Comparison of ENCODE assay signal across 1 cellular context in genomic region chr2:226583715-226584114, GRCh38.
TF ChIP-seq lines count a peak whose summit lies in the region.

No MANE protein-coding gene starts in this region.

TF ChIP-seq in GM23338, 12 proteins besides CTCF, POLR2A, EP300 and RAD21 (continued from another document):
- TF ChIP-seq ZNF462 (CRISPR knock-in tag; IDR thresholded peaks at IDR 0.05) (no peak), EZH2 (IDR thresholded peaks at IDR 0.05; ENCODE audit: low read depth, unreplicated experiment) (no peak), ETS1 (IDR thresholded peaks at IDR 0.05) (no peak), CREB1 (CRISPR knock-in tag; IDR thresholded peaks at IDR 0.05; ENCODE audit: low read depth) (no peak), NANOG (IDR thresholded peaks at IDR 0.05; ENCODE audit: borderline replicate concordance) (no peak), POLR2AphosphoS5 (IDR thresholded peaks at IDR 0.05; ENCODE audit: low read depth) (no peak), EZH2phosphoT487 (IDR thresholded peaks at IDR 0.05; ENCODE audit: unreplicated experiment) (no peak), ZNF331 (CRISPR knock-in tag; IDR thresholded peaks at IDR 0.05; ENCODE audit: low read depth) (no peak), ZNF114 (CRISPR knock-in tag; IDR thresholded peaks at IDR 0.05) (no peak)
TF ChIP-seq in GM23338: peak in this region for 0.
